Comparison of ENCODE assay signal across 1 cellular context in the genomic region with DNA sequence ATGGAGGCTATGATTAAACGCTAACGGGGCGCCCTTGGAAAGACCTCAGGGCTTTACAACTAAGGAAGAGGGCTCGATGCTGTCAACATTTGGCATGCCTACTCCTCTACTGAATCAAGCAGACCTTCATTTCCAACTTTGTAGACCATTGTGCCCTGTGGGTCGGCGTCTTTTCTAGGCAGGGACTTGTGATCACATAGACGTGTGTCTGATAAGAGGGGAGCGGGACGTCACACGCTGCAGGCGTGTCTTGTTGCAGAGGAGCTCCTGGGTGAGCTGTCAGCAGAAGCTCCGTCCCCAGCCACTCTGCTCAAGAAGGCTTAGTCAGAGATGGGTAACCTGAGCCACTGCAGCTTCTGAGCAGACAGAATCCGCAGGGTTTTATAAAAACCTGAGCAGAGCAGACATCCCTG.
TF ChIP-seq lines count a peak whose summit lies in the region.

No MANE protein-coding gene starts in this region.

TF ChIP-seq in K562, 482 proteins besides CTCF, POLR2A, EP300 and RAD21 (continued from another document and continues in another):
- TF ChIP-seq STAT6 (CRISPR knock-in tag; IDR thresholded peaks at IDR 0.05) (no peak), ZNF384 (IDR thresholded peaks at IDR 0.05; ENCODE audit: low read depth, low read length) (no peak), EZH2 (IDR thresholded peaks at IDR 0.05; ENCODE audit: borderline replicate concordance, low read depth, low read length) (no peak), ZZZ3 (IDR thresholded peaks at IDR 0.05) (no peak), ZSCAN32 (CRISPR knock-in tag; IDR thresholded peaks at IDR 0.05) (no peak), CHD4 (IDR thresholded peaks at IDR 0.05; ENCODE audit: insufficient read depth, insufficient replicate concordance, low read depth, low read length, poor library complexity, severe bottlenecking) (no peak), HDAC6 (IDR thresholded peaks at IDR 0.05; ENCODE audit: low read depth, low read length) (no peak), FOXA3 (CRISPR knock-in tag; conservative IDR thresholded peaks at IDR 0.05 in 1 of 2, IDR thresholded peaks at IDR 0.05 in 1 of 2) (no peak), MEF2A (IDR thresholded peaks at IDR 0.05; ENCODE audit: control insufficient read depth, low read depth, low read length) (no peak), FOSL1 (tag; conservative IDR thresholded peaks at IDR 0.05) (0 out of 2 replicates have a peak, but pooled peaks have one; percentile 25), LEF1 (IDR thresholded peaks at IDR 0.05) (no peak), KAT7 (CRISPR knock-in tag; IDR thresholded peaks at IDR 0.05; ENCODE audit: borderline replicate concordance) (no peak), NCOA2 (IDR thresholded peaks at IDR 0.05; ENCODE audit: partially characterized antibody in 2 of 2) (no peak), TBP (optimal IDR thresholded peaks at IDR 0.05; ENCODE audit: low read depth, low read length) (peak; percentile 32), TEAD1 (CRISPR knock-in tag; IDR thresholded peaks at IDR 0.05) (no peak), HNRNPL (IDR thresholded peaks at IDR 0.05; ENCODE audit: low read depth, low read length) (no peak), RFX5 (IDR thresholded peaks at IDR 0.05; ENCODE audit: low read depth, low read length) (no peak), SIN3A (IDR thresholded peaks at IDR 0.05; ENCODE audit: borderline replicate concordance in 2 of 2, control insufficient read depth in 1 of 2, low read depth in 2 of 2, low read length in 2 of 2) (peak in 1 of 2 experiments; percentile 21; a peak in 1 of 4 replicates), SRSF7 (optimal IDR thresholded peaks at IDR 0.05; ENCODE audit: low read depth, low read length) (no peak), ATF1 (CRISPR knock-in tag; IDR thresholded peaks at IDR 0.05) (no peak), ATF1 (tag; IDR thresholded peaks at IDR 0.05) (peak; percentile 92), ZNF282 (CRISPR knock-in tag; IDR thresholded peaks at IDR 0.05) (no peak), ZNF24 (IDR thresholded peaks at IDR 0.05) (no peak), ATF6 (CRISPR knock-in tag; IDR thresholded peaks at IDR 0.05) (no peak), ZNF140 (CRISPR knock-in tag; IDR thresholded peaks at IDR 0.05) (no peak), GABPB1 (CRISPR knock-in tag; IDR thresholded peaks at IDR 0.05) (no peak), ZNF197 (CRISPR knock-in tag; IDR thresholded peaks at IDR 0.05; ENCODE audit: low read depth) (no peak), ZNF232 (CRISPR knock-in tag; IDR thresholded peaks at IDR 0.05) (no peak), CEBPG (CRISPR knock-in tag; IDR thresholded peaks at IDR 0.05) (0 out of 2 replicates have a peak, but pooled peaks have one; percentile 48), CEBPG (tag; conservative IDR thresholded peaks at IDR 0.05 in 1 of 2, IDR thresholded peaks at IDR 0.05 in 1 of 2) (no peak), ZNF212 (CRISPR knock-in tag; IDR thresholded peaks at IDR 0.05) (no peak), CXXC5 (CRISPR knock-in tag; IDR thresholded peaks at IDR 0.05) (peak; percentile 73), ZNF124 (CRISPR knock-in tag; IDR thresholded peaks at IDR 0.05) (no peak), HOXB6 (CRISPR knock-in tag; IDR thresholded peaks at IDR 0.05; ENCODE audit: borderline replicate concordance) (no peak), TRIM25 (IDR thresholded peaks at IDR 0.05; ENCODE audit: borderline replicate concordance) (no peak), E2F3 (CRISPR knock-in tag; IDR thresholded peaks at IDR 0.05) (no peak), COPS2 (conservative IDR thresholded peaks at IDR 0.05) (no peak), POLR3A (IDR thresholded peaks at IDR 0.05; ENCODE audit: borderline replicate concordance, extremely low read depth, insufficient read depth, insufficient read length) (no peak), BDP1 (IDR thresholded peaks at IDR 0.05; ENCODE audit: insufficient read depth, insufficient read length) (no peak), SMARCC2 (IDR thresholded peaks at IDR 0.05; ENCODE audit: low read depth) (no peak), CREM (IDR thresholded peaks at IDR 0.05; ENCODE audit: low read depth) (peak; percentile 92), HES1 (IDR thresholded peaks at IDR 0.05; ENCODE audit: low read depth) (no peak), CBX3 (IDR thresholded peaks at IDR 0.05; ENCODE audit: borderline replicate concordance in 1 of 2, low read length in 2 of 2) (no peak), ZBTB8A (IDR thresholded peaks at IDR 0.05; ENCODE audit: partially characterized antibody) (no peak), RCOR1 (IDR thresholded peaks at IDR 0.05; ENCODE audit: borderline replicate concordance in 1 of 2, low read depth in 2 of 2, low read length in 2 of 2) (no peak)
- TF ChIP-seq, protein P1, sequence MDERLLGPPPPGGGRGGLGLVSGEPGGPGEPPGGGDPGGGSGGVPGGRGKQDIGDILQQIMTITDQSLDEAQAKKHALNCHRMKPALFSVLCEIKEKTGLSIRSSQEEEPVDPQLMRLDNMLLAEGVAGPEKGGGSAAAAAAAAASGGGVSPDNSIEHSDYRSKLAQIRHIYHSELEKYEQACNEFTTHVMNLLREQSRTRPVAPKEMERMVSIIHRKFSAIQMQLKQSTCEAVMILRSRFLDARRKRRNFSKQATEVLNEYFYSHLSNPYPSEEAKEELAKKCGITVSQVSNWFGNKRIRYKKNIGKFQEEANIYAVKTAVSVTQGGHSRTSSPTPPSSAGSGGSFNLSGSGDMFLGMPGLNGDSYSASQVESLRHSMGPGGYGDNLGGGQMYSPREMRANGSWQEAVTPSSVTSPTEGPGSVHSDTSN (CRISPR knock-in tag; IDR thresholded peaks at IDR 0.05; ENCODE audit: low read depth): no peak
- TF ChIP-seq, protein P1 (tag; conservative IDR thresholded peaks at IDR 0.05; ENCODE audit: low read depth): peak; percentile 42; the same call in 1 of the 2 replicates
- TF ChIP-seq, protein P2, sequence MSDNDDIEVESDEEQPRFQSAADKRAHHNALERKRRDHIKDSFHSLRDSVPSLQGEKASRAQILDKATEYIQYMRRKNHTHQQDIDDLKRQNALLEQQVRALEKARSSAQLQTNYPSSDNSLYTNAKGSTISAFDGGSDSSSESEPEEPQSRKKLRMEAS (CRISPR knock-in tag; IDR thresholded peaks at IDR 0.05): no peak
- TF ChIP-seq, protein P3, sequence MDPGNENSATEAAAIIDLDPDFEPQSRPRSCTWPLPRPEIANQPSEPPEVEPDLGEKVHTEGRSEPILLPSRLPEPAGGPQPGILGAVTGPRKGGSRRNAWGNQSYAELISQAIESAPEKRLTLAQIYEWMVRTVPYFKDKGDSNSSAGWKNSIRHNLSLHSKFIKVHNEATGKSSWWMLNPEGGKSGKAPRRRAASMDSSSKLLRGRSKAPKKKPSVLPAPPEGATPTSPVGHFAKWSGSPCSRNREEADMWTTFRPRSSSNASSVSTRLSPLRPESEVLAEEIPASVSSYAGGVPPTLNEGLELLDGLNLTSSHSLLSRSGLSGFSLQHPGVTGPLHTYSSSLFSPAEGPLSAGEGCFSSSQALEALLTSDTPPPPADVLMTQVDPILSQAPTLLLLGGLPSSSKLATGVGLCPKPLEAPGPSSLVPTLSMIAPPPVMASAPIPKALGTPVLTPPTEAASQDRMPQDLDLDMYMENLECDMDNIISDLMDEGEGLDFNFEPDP (CRISPR knock-in tag; IDR thresholded peaks at IDR 0.05): no peak
- TF ChIP-seq, protein P4, sequence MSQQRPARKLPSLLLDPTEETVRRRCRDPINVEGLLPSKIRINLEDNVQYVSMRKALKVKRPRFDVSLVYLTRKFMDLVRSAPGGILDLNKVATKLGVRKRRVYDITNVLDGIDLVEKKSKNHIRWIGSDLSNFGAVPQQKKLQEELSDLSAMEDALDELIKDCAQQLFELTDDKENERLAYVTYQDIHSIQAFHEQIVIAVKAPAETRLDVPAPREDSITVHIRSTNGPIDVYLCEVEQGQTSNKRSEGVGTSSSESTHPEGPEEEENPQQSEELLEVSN (IDR thresholded peaks at IDR 0.05; ENCODE audit: borderline replicate concordance in 1 of 2, extremely low read depth in 1 of 2, insufficient read depth in 1 of 2, insufficient read length in 1 of 2, low read depth in 1 of 2, low read length in 1 of 2, poor library complexity in 1 of 2, severe bottlenecking in 1 of 2): peak; percentile 2 to 14
- TF ChIP-seq, protein P5, sequence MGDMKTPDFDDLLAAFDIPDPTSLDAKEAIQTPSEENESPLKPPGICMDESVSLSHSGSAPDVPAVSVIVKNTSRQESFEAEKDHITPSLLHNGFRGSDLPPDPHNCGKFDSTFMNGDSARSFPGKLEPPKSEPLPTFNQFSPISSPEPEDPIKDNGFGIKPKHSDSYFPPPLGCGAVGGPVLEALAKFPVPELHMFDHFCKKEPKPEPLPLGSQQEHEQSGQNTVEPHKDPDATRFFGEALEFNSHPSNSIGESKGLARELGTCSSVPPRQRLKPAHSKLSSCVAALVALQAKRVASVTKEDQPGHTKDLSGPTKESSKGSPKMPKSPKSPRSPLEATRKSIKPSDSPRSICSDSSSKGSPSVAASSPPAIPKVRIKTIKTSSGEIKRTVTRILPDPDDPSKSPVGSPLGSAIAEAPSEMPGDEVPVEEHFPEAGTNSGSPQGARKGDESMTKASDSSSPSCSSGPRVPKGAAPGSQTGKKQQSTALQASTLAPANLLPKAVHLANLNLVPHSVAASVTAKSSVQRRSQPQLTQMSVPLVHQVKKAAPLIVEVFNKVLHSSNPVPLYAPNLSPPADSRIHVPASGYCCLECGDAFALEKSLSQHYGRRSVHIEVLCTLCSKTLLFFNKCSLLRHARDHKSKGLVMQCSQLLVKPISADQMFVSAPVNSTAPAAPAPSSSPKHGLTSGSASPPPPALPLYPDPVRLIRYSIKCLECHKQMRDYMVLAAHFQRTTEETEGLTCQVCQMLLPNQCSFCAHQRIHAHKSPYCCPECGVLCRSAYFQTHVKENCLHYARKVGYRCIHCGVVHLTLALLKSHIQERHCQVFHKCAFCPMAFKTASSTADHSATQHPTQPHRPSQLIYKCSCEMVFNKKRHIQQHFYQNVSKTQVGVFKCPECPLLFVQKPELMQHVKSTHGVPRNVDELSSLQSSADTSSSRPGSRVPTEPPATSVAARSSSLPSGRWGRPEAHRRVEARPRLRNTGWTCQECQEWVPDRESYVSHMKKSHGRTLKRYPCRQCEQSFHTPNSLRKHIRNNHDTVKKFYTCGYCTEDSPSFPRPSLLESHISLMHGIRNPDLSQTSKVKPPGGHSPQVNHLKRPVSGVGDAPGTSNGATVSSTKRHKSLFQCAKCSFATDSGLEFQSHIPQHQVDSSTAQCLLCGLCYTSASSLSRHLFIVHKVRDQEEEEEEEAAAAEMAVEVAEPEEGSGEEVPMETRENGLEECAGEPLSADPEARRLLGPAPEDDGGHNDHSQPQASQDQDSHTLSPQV (IDR thresholded peaks at IDR 0.05): 0 out of 2 replicates have a peak, but pooled peaks have one; percentile 38
